11 cellular contexts compared by ENCODE assay signal in genomic region chr1:78101514-78101913, GRCh38. TPM values are rescaled to one million over a fixed set of nuclear protein-coding genes. Genes with fewer than 3 reads are reported as not detected.
DNase-seq lines count a peak whose midpoint lies in the region; ATAC-seq and TF ChIP-seq lines count a peak whose summit lies in the region.
"Had no signal": no experiment of that assay in that cellular context is flagged by ENCODE, and none has a peak within 500 bp of the region (broad histone marks: within the 10 kb centered on the region; RNA-seq: fewer than 3 reads in every experiment).

No MANE protein-coding gene starts in this region.

- H3K4me3 ChIP-seq in HFF-Myc (replicated peaks; ENCODE audit: low read depth, low read length) = no peak overlapping the region
- H3K4me3 ChIP-seq in spleen = no peak overlapping the region
- H3K4me3 ChIP-seq: uterus had no signal

- H3K36me3 ChIP-seq in spleen = no peaks in the 10 kb centered on the region
- H3K36me3 ChIP-seq: uterus had no signal

- no peak for TF ChIP-seq CTCF in HFF-Myc (IDR thresholded peaks at IDR 0.05; ENCODE audit: low read depth, low read length, missing control alignments)
- TF ChIP-seq CTCF in spleen (IDR thresholded peaks at IDR 0.05 in 8 of 11, conservative IDR thresholded peaks at IDR 0.05 in 3 of 11) = no peak

- TF ChIP-seq POLR2A in spleen (IDR thresholded peaks at IDR 0.05) = no peak

- H3K9me3 ChIP-seq in spleen = no peaks in the 10 kb centered on the region
- H3K9me3 ChIP-seq: uterus had no signal

- peaks cover 0 to 13% (median 0%) of the 10 kb centered on the region in 6 donors for H3K4me1 ChIP-seq in spleen
- H3K4me1 ChIP-seq: uterus had no signal

- peak overlapping the region; percentile 44 to 79 (median 72) for H3K27ac ChIP-seq in spleen

- intact Hi-C loops in left ventricle myocardium superior (cut with micrococcal nuclease) = no loop called here
- intact Hi-C loops in spleen (cut with DNase I; ENCODE audit: low total_unique reads) = loop anchor here (10.0 kb wide), 1 partner anchor 57 kb away; the partner anchor contains the start of gene GIPC2

- no peaks in the 10 kb centered on the region for H3K27me3 ChIP-seq in spleen (replicated peaks in 1 of 7)
- H3K27me3 ChIP-seq: uterus had no signal

- 62 to 76% (median 66%) methylated on average over 2 of the region's 2 CpGs for WGBS in spleen, 5 donors

- peak; percentile 67 for DNase-seq in HFF-Myc (ENCODE audit: extremely low read depth, low read depth)
- peak; percentile 98 for DNase-seq in amniotic epithelial cell (ENCODE audit: low read depth)
- no peak for DNase-seq in left ventricle myocardium superior
- no peak for DNase-seq in spleen
- no peak for DNase-seq in SHP77 (lab: John Stamatoyannopoulos, UW)
- DNase-seq in islet precursor cell = no peak
- no peak for DNase-seq in NCI-H1105 (lab: John Stamatoyannopoulos, UW)
- DNase-seq: hippocampal formation, Karpas-422 had no signal

- ATAC-seq in left ventricle myocardium superior (peak; percentile 93), GM21447 (IDR thresholded peaks at IDR 0.05; ENCODE audit: unreplicated experiment) (no peak)

RNA-seq across cellular contexts. Expression of gene GIPC2, which starts 55.7 kb away (rescaled TPM):
- 4.9 TPM for total RNA-seq in left ventricle myocardium superior
- total RNA-seq in spleen = 10 to 100 TPM; 27.9 to 49.9 (median 43.7) TPM
- polyA plus RNA-seq in spleen = 10 to 100 TPM in 2 of 3 donors, 1 to 10 TPM in 1; 5.5 to 26.4 (median 11.8) TPM

Comparison
In these comparisons a context has a peak if more than half of its experiments do, and no peak if none do; other contexts are left out.
1. DNase-seq: peak in HFF-Myc (single experiment) and amniotic epithelial cell (single experiment); none in left ventricle myocardium superior (single experiment), spleen (single experiment), SHP77 (0 of 2), islet precursor cell (single experiment) and NCI-H1105 (single experiment).